1 cellular context compared by ENCODE assay signal in genomic region chr10:87622290-87623004, GRCh38.
TF ChIP-seq lines count a peak whose summit lies in the region.

No MANE protein-coding gene starts in this region.

TF ChIP-seq in GM23338, 12 proteins besides CTCF, POLR2A, EP300 and RAD21 (continued from another document):
- peak; percentile 8; the same call in 1 of the 2 replicates for TF ChIP-seq ZNF462 (CRISPR knock-in tag; IDR thresholded peaks at IDR 0.05)
- TF ChIP-seq POLR2AphosphoS5 (IDR thresholded peaks at IDR 0.05; ENCODE audit: low read depth): no peak
- TF ChIP-seq, protein P1, sequence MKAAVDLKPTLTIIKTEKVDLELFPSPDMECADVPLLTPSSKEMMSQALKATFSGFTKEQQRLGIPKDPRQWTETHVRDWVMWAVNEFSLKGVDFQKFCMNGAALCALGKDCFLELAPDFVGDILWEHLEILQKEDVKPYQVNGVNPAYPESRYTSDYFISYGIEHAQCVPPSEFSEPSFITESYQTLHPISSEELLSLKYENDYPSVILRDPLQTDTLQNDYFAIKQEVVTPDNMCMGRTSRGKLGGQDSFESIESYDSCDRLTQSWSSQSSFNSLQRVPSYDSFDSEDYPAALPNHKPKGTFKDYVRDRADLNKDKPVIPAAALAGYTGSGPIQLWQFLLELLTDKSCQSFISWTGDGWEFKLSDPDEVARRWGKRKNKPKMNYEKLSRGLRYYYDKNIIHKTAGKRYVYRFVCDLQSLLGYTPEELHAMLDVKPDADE (IDR thresholded peaks at IDR 0.05): no peak
- no peak for TF ChIP-seq ZNF331 (CRISPR knock-in tag; IDR thresholded peaks at IDR 0.05; ENCODE audit: low read depth)
